ENCODE assay signal across 14 cellular contexts in genomic region chr7:100325671-100326070, GRCh38. TPM values are rescaled to one million over a fixed set of nuclear protein-coding genes. Genes with fewer than 3 reads are reported as not detected.
"Had no signal": no experiment of that assay in that cellular context is flagged by ENCODE, and none has a peak within 500 bp of the region (broad histone marks: within the 10 kb centered on the region; RNA-seq: fewer than 3 reads in every experiment).

No MANE protein-coding gene starts in this region.

RNA-seq across cellular contexts. Expression of gene SPDYE3, which starts 18.2 kb away (rescaled TPM):
- total RNA-seq: activated B cell treated with CpG ODN at 0.5 μM for 24 hours; activated CD4-positive, alpha-beta memory T cell treated with anti-CD3 and anti-CD28 coated beads, Interleukin-2, amount 10 ng/mL, durations not matched to agents 7 days and 5 days; activated CD4-positive, alpha-beta T cell treated with anti-CD3 and anti-CD28 coated beads, Interleukin-2, amount 10 ng/mL, durations not matched to agents 7 days and 5 days; activated CD8-positive, alpha-beta memory T cell treated with anti-CD3 and anti-CD28 coated beads for 36 hours; activated naive CD4-positive, alpha-beta T cell treated with anti-CD3 and anti-CD28 coated beads for 36 hours; activated T-cell treated with anti-CD3 and anti-CD28 coated beads, Interleukin-2, amount 50 U/mL, for 4 hours; activated T-cell treated with anti-CD3 and anti-CD28 coated beads, Interleukin-2, amount 50 U/mL, for 72 hours; activated T-helper 1 cell treated with anti-CD3 and anti-CD28 coated beads, Interleukin-12 subunit alpha, Interleukin-12 subunit beta, Interleukin-2, Interleukin-4 antibody, amounts not matched to agents 30 ng/mL and 10 ng/mL and 1 ng/mL, durations not matched to agents 14 hours and 24 hours and 36 hours; activated T-helper 17 cell treated with anti-CD3 and anti-CD28 coated beads, Interleukin-2, amount 50 U/mL, for 72 hours; adrenal gland; aorta; bronchial epithelial cell; cardiac muscle cell; cerebellum had no signal

RNA-seq across cellular contexts. Expression of gene PILRA, which starts 47.6 kb away (rescaled TPM):
- total RNA-seq: bronchial epithelial cell had no signal
